ENCODE assay signal across 8 cellular contexts in genomic region chr12:47025798-47026197, GRCh38.
"Had no signal": no experiment of that assay in that cellular context is flagged by ENCODE, and none has a peak within 500 bp of the region (broad histone marks: within the 10 kb centered on the region; RNA-seq: fewer than 3 reads in every experiment).

No MANE protein-coding gene starts in this region.

- H3K4me3 ChIP-seq: GM12878 had no signal

- ATAC-seq: GM12878 had no signal

- FAIRE-seq: G401.6, GM12878, GM12891, GM12892, GM18507, GM19239 had no signal

- DNase-seq: GDM1, GF-D8 had no signal
